In the genomic region with DNA sequence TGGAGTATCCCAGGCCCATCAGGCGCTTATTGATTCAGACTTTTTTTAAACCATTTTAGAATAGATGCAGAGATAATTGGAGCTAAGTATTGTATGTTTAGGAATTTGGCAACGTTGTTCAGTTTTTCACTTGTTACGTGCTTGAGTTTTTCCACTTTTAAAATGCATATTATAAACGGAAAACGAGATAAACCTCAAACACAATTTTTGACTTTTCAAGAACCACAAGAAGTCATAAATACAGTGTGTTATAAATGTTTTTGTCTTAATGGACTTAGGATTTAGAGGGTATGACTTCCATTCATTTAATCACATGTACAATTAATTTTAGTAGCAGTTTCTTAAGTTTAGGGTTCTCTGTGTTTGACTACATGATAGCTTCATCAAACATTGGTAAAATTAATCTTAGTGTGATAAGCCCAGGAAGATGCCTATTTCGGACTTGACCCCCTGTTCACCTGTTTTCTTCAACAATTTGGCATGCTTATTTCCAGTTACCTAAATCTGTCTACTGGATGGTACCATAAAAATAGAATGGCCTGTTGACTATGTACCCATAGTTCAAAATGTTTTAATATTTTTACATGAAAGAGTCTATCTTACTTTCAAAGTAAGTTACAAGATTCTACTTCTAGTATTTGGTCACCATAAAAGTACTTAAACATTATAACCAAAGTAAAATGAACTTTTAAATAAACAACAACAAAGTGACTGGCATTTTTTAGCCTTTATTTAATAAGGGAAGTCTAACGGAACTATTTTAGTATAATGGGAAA, we compare ENCODE assay signal across 9 cellular contexts. TPM values are rescaled to one million over a fixed set of nuclear protein-coding genes. Genes with fewer than 3 reads are reported as not detected.
DNase-seq lines count a peak whose midpoint lies in the region; ATAC-seq, FAIRE-seq and TF ChIP-seq lines count a peak whose summit lies in the region.
"Had no signal": no experiment of that assay in that cellular context is flagged by ENCODE, and none has a peak within 500 bp of the region (broad histone marks: within the 10 kb centered on the region; RNA-seq: fewer than 3 reads in every experiment).

No MANE protein-coding gene starts in this region.

- H3K36me3 ChIP-seq in adrenal gland (replicated peaks in 1 of 2) (no peaks in the 10 kb centered on the region), keratinocyte (ENCODE audit: control insufficient read depth in 2 of 2, extremely low read depth in 1 of 2, insufficient read depth in 2 of 2, low read length in 2 of 2) (peaks cover 0 to under 1% of the 10 kb centered on the region in 2 experiments), stomach (no peaks in the 10 kb centered on the region)

- H3K27me3 ChIP-seq in adrenal gland: no peaks in the 10 kb centered on the region
- H3K27me3 ChIP-seq in keratinocyte (ENCODE audit: control insufficient read depth, extremely low read depth, insufficient read depth, low read length): no peaks in the 10 kb centered on the region
- H3K27me3 ChIP-seq in stomach: no peaks in the 10 kb centered on the region

- H3K9me1 ChIP-seq in keratinocyte (ENCODE audit: control insufficient read depth, extremely low read depth, insufficient read depth, low read length): no peaks in the 10 kb centered on the region

- H3K27me3 Mint-ChIP-seq in T-helper 1 cell treated with Interleukin-12 subunit alpha and Interleukin-12 subunit beta and Interleukin-4 antibody, amounts not matched to agents 30 μg/mL and 1 μg/mL, for 36 hours (ENCODE audit: low read depth): peaks cover 47% of the 10 kb centered on the region

- dilution Hi-C loops in keratinocyte (cut with MboI; ENCODE audit: extremely low pct_ligation_motif_present, low sequenced_read_pairs): no loop called here

- H3K27ac ChIP-seq in adrenal gland: peak overlapping the region; percentile 73 to 99 (median 95)
- H3K27ac ChIP-seq in keratinocyte (ENCODE audit: control insufficient read depth, insufficient read depth, low read length): peak overlapping the region; percentile 79
- peak overlapping the region in 4 of 5 donors; percentile 92 to 98 (median 96) for H3K27ac ChIP-seq in stomach

- WGBS in adrenal gland, 4 donors: 25 to 33% (median 28%) methylated on average over 7 of the region's 7 CpGs
- 27 to 38% (median 36%) methylated on average over 7 of the region's 7 CpGs for WGBS in stomach, 5 donors

- no peak overlapping the region for H3K27ac Mint-ChIP-seq in T-helper 1 cell treated with Interleukin-12 subunit alpha and Interleukin-12 subunit beta and Interleukin-4 antibody, amounts not matched to agents 30 μg/mL and 1 μg/mL, for 36 hours

- no peak for FAIRE-seq in keratinocyte (lab: Jason Lieb, UNC)

- peaks cover 11% of the 10 kb centered on the region for H3K4me1 Mint-ChIP-seq in T-helper 1 cell treated with Interleukin-12 subunit alpha and Interleukin-12 subunit beta and Interleukin-4 antibody, amounts not matched to agents 30 μg/mL and 1 μg/mL, for 36 hours (ENCODE audit: low read depth)

- no peak overlapping the region for H2AFZ ChIP-seq in keratinocyte (ENCODE audit: control insufficient read depth, low read length)

- H3K4me3 ChIP-seq in adrenal gland (peak overlapping the region in 2 of 4 donors; percentile 72 to 93), keratinocyte (ENCODE audit: control insufficient read depth in 2 of 3, extremely low read depth in 1 of 3, insufficient read depth in 2 of 3, low read depth in 1 of 3, low read length in 3 of 3) (peak overlapping the region; percentile 77 to 80 (median 77)), stomach (peak overlapping the region; percentile 66 to 77 (median 71))

- peak overlapping the region; percentile 80 for H3K4me2 ChIP-seq in keratinocyte (ENCODE audit: control insufficient read depth, extremely low read depth, insufficient read depth, low read depth, low read length)

- peaks cover 11 to 39% of the 10 kb centered on the region in 2 donors for H3K4me1 ChIP-seq in adrenal gland (replicated peaks in 1 of 2)
- peaks cover 29% of the 10 kb centered on the region for H3K4me1 ChIP-seq in keratinocyte (ENCODE audit: control insufficient read depth, extremely low read depth, insufficient read depth, low read length)
- peaks cover 0 to 49% (median 31%) of the 10 kb centered on the region in 4 donors for H3K4me1 ChIP-seq in stomach

- intact Hi-C loops in adrenal gland (cut with DNase I) (loop anchor here in 1 of 2 donors (5.0 kb wide), 1 partner anchor 142 kb away; no protein-coding TSS in a partner anchor), stomach (cut with DNase I; ENCODE audit: low total_unique reads) (no loop called here)

- no peak for DNase-seq in T-helper 1 cell
- DNase-seq in adrenal gland: no peak
- DNase-seq in keratinocyte (ENCODE audit: low read depth, low spot score): no peak
- DNase-seq in stomach: no peak
- DNase-seq in DMS79 (lab: John Stamatoyannopoulos, UW): no peak
- DNase-seq: NCI-H187 treated with DMSO at 0.1 percent for 48 hours had no signal

- peaks cover 3% of the 10 kb centered on the region for H3K36me3 Mint-ChIP-seq in T-helper 1 cell treated with Interleukin-12 subunit alpha and Interleukin-12 subunit beta and Interleukin-4 antibody, amounts not matched to agents 30 μg/mL and 1 μg/mL, for 36 hours (ENCODE audit: low read depth)

- H3K4me3 Mint-ChIP-seq in T-helper 1 cell treated with Interleukin-12 subunit alpha and Interleukin-12 subunit beta and Interleukin-4 antibody, amounts not matched to agents 30 μg/mL and 1 μg/mL, for 36 hours: peak overlapping the region; percentile 78

- H3K79me2 ChIP-seq in keratinocyte (ENCODE audit: control insufficient read depth, insufficient read depth, low read length): peaks cover 53% of the 10 kb centered on the region

- TF ChIP-seq POLR2A in adrenal gland (IDR thresholded peaks at IDR 0.05) (no peak), stomach (IDR thresholded peaks at IDR 0.05) (no peak)

- H3K9me3 Mint-ChIP-seq in T-helper 1 cell treated with Interleukin-12 subunit alpha and Interleukin-12 subunit beta and Interleukin-4 antibody, amounts not matched to agents 30 μg/mL and 1 μg/mL, for 36 hours: no peaks in the 10 kb centered on the region

- H3K9me3 ChIP-seq in adrenal gland (replicated peaks in 1 of 3) (no peaks in the 10 kb centered on the region), keratinocyte (ENCODE audit: control insufficient read depth, low read depth, low read length) (no peaks in the 10 kb centered on the region), stomach (no peaks in the 10 kb centered on the region)

- no peak for ATAC-seq in GM18519 (IDR thresholded peaks at IDR 0.05; ENCODE audit: low FRiP score, unreplicated experiment)
- no peak for ATAC-seq in GM21390 (IDR thresholded peaks at IDR 0.05; ENCODE audit: unreplicated experiment)

- TF ChIP-seq CTCF in adrenal gland (IDR thresholded peaks at IDR 0.05): no peak
- TF ChIP-seq CTCF in keratinocyte (optimal IDR thresholded peaks at IDR 0.05 in 1 of 3, IDR thresholded peaks at IDR 0.05 in 1 of 3, conservative IDR thresholded peaks at IDR 0.05 in 1 of 3; ENCODE audit: extremely low read depth in 1 of 3, insufficient read depth in 2 of 3, low read length in 3 of 3): no peak
- no peak for TF ChIP-seq CTCF in stomach (IDR thresholded peaks at IDR 0.05)

- TF ChIP-seq EP300 in stomach (IDR thresholded peaks at IDR 0.05): no peak

- no peaks in the 10 kb centered on the region for H4K20me1 ChIP-seq in keratinocyte (ENCODE audit: control insufficient read depth, extremely low read depth, insufficient read depth, low read length)

- peak overlapping the region; percentile 94 for H3K9ac ChIP-seq in keratinocyte (ENCODE audit: control insufficient read depth, extremely low read depth, insufficient read depth, low read length)

RNA-seq across cellular contexts. Expression of gene ZC3H12C, which starts 1.3 kb away (rescaled TPM):
- total RNA-seq in adrenal gland: 10 to 100 TPM; 10.0 to 23.6 (median 20.3) TPM
- 1 to 10 TPM; 4.4 to 8.8 (median 5.0) TPM for polyA plus RNA-seq in adrenal gland
- 11.1 to 14.0 TPM (median 13.9 TPM) in 3 replicates for polyA plus RNA-seq in keratinocyte
- 2.5 TPM for polyA plus RNA-seq in keratinocyte (2011; ENCODE audit: low read depth)
- polyA plus RNA-seq in keratinocyte (2011; cell fraction: cytosol; rRNA removed): 4.6 and 6.9 TPM in 2 replicates
- 24.8 and 26.0 TPM in 2 replicates for polyA plus RNA-seq in keratinocyte (2011; cell fraction: nucleus; rRNA removed)
- polyA plus RNA-seq in keratinocyte (2012; ENCODE audit: low replicate concordance): 3.4 and 5.8 TPM in 2 replicates
- polyA minus RNA-seq in keratinocyte: 15.1 to 29.5 TPM (median 27.5 TPM) in 3 replicates
- polyA minus RNA-seq in keratinocyte (2011; cell fraction: cytosol; rRNA and poly(A)+ RNA removed): 7.3 TPM
- 26.7 and 60.2 TPM in 2 replicates for polyA minus RNA-seq in keratinocyte (2011; cell fraction: nucleus; rRNA and poly(A)+ RNA removed)
- total RNA-seq in stomach: 10 to 100 TPM in 4 of 5 donors, 1 to 10 TPM in 1; 3.5 to 23.2 (median 14.5) TPM
- polyA plus RNA-seq in stomach: 1 to 10 TPM; 1.3 to 1.7 (median 1.5) TPM
